ENCODE assay signal across 1 cellular context in the genomic region with DNA sequence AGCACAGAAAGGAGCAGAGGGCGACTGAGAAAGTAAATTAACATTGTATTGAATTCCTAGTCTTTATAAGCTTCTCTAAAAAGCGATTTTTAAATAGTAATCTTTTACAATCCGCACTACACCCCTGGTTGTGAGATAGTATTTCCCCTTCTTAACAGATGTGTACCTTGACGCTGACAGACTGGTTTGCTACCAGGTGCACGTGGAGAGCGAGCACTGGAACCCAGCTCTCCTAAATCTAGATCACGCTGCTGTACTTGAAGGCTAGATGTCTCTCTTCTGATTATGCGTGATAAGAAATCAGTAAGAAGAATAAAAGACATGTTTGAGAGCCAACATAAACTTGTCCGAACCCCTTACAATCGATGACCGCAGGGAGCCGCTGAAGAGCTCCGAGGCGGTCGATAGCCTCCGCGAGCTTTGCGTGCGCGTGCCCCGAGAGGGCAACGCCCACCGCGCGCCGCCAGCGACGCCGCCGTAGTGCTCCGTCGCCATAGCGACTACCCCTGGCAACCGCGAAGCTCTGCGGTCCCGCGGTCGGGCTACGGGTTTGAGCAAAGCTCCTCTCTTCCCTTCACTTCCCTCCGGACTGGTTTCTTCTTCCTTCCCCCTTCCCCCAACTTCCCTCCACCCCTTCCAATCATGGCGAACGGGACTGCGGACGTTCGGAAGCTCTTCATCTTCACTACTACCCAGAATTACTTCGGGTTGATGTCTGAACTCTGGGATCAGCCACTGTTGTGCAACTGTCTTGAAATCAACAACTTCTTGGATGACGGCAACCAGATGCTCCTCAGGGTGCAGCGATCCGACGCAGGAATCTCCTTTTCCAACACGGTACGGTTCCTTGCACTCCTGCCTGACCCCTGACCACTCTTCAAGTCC.
A peak's percentile ranks its signal among the peaks of the same experiment; 100 is the strongest.
TF ChIP-seq lines count a peak whose summit lies in the region.

A gene with protein sequence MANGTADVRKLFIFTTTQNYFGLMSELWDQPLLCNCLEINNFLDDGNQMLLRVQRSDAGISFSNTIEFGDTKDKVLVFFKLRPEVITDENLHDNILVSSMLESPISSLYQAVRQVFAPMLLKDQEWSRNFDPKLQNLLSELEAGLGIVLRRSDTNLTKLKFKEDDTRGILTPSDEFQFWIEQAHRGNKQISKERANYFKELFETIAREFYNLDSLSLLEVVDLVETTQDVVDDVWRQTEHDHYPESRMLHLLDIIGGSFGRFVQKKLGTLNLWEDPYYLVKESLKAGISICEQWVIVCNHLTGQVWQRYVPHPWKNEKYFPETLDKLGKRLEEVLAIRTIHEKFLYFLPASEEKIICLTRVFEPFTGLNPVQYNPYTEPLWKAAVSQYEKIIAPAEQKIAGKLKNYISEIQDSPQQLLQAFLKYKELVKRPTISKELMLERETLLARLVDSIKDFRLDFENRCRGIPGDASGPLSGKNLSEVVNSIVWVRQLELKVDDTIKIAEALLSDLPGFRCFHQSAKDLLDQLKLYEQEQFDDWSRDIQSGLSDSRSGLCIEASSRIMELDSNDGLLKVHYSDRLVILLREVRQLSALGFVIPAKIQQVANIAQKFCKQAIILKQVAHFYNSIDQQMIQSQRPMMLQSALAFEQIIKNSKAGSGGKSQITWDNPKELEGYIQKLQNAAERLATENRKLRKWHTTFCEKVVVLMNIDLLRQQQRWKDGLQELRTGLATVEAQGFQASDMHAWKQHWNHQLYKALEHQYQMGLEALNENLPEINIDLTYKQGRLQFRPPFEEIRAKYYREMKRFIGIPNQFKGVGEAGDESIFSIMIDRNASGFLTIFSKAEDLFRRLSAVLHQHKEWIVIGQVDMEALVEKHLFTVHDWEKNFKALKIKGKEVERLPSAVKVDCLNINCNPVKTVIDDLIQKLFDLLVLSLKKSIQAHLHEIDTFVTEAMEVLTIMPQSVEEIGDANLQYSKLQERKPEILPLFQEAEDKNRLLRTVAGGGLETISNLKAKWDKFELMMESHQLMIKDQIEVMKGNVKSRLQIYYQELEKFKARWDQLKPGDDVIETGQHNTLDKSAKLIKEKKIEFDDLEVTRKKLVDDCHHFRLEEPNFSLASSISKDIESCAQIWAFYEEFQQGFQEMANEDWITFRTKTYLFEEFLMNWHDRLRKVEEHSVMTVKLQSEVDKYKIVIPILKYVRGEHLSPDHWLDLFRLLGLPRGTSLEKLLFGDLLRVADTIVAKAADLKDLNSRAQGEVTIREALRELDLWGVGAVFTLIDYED (N-terminal part only) (plus strand): TSS at position 494 of the 885 bp plus-strand sequence. CDS start 149 bp downstream, at position 643.

TF ChIP-seq in HepG2, 621 proteins besides CTCF, POLR2A, EP300 and RAD21 (continued from another document and continues in another):
- TF ChIP-seq, protein P1, sequence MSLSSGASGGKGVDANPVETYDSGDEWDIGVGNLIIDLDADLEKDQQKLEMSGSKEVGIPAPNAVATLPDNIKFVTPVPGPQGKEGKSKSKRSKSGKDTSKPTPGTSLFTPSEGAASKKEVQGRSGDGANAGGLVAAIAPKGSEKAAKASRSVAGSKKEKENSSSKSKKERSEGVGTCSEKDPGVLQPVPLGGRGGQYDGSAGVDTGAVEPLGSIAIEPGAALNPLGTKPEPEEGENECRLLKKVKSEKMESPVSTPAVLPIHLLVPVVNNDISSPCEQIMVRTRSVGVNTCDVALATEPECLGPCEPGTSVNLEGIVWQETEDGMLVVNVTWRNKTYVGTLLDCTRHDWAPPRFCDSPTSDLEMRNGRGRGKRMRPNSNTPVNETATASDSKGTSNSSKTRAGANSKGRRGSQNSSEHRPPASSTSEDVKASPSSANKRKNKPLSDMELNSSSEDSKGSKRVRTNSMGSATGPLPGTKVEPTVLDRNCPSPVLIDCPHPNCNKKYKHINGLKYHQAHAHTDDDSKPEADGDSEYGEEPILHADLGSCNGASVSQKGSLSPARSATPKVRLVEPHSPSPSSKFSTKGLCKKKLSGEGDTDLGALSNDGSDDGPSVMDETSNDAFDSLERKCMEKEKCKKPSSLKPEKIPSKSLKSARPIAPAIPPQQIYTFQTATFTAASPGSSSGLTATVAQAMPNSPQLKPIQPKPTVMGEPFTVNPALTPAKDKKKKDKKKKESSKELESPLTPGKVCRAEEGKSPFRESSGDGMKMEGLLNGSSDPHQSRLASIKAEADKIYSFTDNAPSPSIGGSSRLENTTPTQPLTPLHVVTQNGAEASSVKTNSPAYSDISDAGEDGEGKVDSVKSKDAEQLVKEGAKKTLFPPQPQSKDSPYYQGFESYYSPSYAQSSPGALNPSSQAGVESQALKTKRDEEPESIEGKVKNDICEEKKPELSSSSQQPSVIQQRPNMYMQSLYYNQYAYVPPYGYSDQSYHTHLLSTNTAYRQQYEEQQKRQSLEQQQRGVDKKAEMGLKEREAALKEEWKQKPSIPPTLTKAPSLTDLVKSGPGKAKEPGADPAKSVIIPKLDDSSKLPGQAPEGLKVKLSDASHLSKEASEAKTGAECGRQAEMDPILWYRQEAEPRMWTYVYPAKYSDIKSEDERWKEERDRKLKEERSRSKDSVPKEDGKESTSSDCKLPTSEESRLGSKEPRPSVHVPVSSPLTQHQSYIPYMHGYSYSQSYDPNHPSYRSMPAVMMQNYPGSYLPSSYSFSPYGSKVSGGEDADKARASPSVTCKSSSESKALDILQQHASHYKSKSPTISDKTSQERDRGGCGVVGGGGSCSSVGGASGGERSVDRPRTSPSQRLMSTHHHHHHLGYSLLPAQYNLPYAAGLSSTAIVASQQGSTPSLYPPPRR (CRISPR knock-in tag; IDR thresholded peaks at IDR 0.05; ENCODE audit: borderline replicate concordance) = no peak
- TF ChIP-seq TEAD3 (CRISPR knock-in tag; optimal IDR thresholded peaks at IDR 0.05; ENCODE audit: borderline replicate concordance) = peak; percentile 24
- no peak for TF ChIP-seq MBNL3 (CRISPR knock-in tag; conservative IDR thresholded peaks at IDR 0.05)
- no peak for TF ChIP-seq FOSL1 (CRISPR knock-in tag; IDR thresholded peaks at IDR 0.05; ENCODE audit: borderline replicate concordance)
- no peak for TF ChIP-seq ATRX (CRISPR knock-in tag; IDR thresholded peaks at IDR 0.05; ENCODE audit: borderline replicate concordance)
- TF ChIP-seq BRCA1 (CRISPR knock-in tag; IDR thresholded peaks at IDR 0.05) = no peak
- TF ChIP-seq ZFP37 (CRISPR knock-in tag; IDR thresholded peaks at IDR 0.05; ENCODE audit: borderline replicate concordance) = 0 out of 2 replicates have a peak, but pooled peaks have one; percentile 52
- no peak for TF ChIP-seq ZBTB1 (CRISPR knock-in tag; IDR thresholded peaks at IDR 0.05; ENCODE audit: borderline replicate concordance)
- TF ChIP-seq, protein P2, sequence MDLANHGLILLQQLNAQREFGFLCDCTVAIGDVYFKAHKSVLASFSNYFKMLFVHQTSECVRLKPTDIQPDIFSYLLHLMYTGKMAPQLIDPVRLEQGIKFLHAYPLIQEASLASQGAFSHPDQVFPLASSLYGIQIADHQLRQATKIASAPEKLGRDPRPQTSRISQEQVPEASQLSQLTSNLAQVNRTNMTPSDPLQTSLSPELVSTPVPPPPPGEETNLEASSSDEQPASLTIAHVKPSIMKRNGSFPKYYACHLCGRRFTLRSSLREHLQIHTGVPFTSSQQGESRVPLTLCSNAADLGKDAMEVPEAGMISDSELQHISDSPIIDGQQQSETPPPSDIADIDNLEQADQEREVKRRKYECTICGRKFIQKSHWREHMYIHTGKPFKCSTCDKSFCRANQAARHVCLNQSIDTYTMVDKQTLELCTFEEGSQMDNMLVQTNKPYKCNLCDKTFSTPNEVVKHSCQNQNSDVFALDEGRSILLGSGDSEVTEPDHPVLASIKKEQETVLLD (CRISPR knock-in tag; IDR thresholded peaks at IDR 0.05; ENCODE audit: low read depth) = no peak
- TF ChIP-seq HDAC1 (CRISPR knock-in tag; IDR thresholded peaks at IDR 0.05) = peak; percentile 72; the same call in 1 of the 2 replicates
- TF ChIP-seq, protein P3, sequence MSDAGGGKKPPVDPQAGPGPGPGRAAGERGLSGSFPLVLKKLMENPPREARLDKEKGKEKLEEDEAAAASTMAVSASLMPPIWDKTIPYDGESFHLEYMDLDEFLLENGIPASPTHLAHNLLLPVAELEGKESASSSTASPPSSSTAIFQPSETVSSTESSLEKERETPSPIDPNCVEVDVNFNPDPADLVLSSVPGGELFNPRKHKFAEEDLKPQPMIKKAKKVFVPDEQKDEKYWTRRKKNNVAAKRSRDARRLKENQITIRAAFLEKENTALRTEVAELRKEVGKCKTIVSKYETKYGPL (CRISPR knock-in tag; IDR thresholded peaks at IDR 0.05) = no peak
- TF ChIP-seq ZFP90 (CRISPR knock-in tag; IDR thresholded peaks at IDR 0.05; ENCODE audit: borderline replicate concordance) = peak; percentile 21; the same call in 1 of the 2 replicates
- peak; percentile 96; the same call in 1 of the 2 replicates for TF ChIP-seq MYNN (CRISPR knock-in tag; IDR thresholded peaks at IDR 0.05; ENCODE audit: low read depth)
- no peak for TF ChIP-seq ZNF530 (CRISPR knock-in tag; IDR thresholded peaks at IDR 0.05; ENCODE audit: low read depth)
- TF ChIP-seq ASH2L (IDR thresholded peaks at IDR 0.05; ENCODE audit: insufficient read length, low read depth, low read length) = peak; percentile 46
- TF ChIP-seq TSC22D2 (CRISPR knock-in tag; IDR thresholded peaks at IDR 0.05; ENCODE audit: borderline replicate concordance) = peak; percentile 73; the same call in 1 of the 2 replicates
- no peak for TF ChIP-seq ZNF383 (CRISPR knock-in tag; IDR thresholded peaks at IDR 0.05; ENCODE audit: borderline replicate concordance)
- no peak for TF ChIP-seq ZKSCAN5 (CRISPR knock-in tag; IDR thresholded peaks at IDR 0.05)
- TF ChIP-seq STAG1 (CRISPR knock-in tag; IDR thresholded peaks at IDR 0.05) = peak; percentile 24
- TF ChIP-seq, protein P4, sequence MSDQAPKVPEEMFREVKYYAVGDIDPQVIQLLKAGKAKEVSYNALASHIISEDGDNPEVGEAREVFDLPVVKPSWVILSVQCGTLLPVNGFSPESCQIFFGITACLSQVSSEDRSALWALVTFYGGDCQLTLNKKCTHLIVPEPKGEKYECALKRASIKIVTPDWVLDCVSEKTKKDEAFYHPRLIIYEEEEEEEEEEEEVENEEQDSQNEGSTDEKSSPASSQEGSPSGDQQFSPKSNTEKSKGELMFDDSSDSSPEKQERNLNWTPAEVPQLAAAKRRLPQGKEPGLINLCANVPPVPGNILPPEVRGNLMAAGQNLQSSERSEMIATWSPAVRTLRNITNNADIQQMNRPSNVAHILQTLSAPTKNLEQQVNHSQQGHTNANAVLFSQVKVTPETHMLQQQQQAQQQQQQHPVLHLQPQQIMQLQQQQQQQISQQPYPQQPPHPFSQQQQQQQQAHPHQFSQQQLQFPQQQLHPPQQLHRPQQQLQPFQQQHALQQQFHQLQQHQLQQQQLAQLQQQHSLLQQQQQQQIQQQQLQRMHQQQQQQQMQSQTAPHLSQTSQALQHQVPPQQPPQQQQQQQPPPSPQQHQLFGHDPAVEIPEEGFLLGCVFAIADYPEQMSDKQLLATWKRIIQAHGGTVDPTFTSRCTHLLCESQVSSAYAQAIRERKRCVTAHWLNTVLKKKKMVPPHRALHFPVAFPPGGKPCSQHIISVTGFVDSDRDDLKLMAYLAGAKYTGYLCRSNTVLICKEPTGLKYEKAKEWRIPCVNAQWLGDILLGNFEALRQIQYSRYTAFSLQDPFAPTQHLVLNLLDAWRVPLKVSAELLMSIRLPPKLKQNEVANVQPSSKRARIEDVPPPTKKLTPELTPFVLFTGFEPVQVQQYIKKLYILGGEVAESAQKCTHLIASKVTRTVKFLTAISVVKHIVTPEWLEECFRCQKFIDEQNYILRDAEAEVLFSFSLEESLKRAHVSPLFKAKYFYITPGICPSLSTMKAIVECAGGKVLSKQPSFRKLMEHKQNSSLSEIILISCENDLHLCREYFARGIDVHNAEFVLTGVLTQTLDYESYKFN (CRISPR knock-in tag; conservative IDR thresholded peaks at IDR 0.05) = 0 out of 2 replicates have a peak, but pooled peaks have one; percentile 23
- no peak for TF ChIP-seq ZNF510 (CRISPR knock-in tag; IDR thresholded peaks at IDR 0.05; ENCODE audit: low read depth)
- TF ChIP-seq, protein P5, sequence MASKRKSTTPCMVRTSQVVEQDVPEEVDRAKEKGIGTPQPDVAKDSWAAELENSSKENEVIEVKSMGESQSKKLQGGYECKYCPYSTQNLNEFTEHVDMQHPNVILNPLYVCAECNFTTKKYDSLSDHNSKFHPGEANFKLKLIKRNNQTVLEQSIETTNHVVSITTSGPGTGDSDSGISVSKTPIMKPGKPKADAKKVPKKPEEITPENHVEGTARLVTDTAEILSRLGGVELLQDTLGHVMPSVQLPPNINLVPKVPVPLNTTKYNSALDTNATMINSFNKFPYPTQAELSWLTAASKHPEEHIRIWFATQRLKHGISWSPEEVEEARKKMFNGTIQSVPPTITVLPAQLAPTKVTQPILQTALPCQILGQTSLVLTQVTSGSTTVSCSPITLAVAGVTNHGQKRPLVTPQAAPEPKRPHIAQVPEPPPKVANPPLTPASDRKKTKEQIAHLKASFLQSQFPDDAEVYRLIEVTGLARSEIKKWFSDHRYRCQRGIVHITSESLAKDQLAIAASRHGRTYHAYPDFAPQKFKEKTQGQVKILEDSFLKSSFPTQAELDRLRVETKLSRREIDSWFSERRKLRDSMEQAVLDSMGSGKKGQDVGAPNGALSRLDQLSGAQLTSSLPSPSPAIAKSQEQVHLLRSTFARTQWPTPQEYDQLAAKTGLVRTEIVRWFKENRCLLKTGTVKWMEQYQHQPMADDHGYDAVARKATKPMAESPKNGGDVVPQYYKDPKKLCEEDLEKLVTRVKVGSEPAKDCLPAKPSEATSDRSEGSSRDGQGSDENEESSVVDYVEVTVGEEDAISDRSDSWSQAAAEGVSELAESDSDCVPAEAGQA (IDR thresholded peaks at IDR 0.05; ENCODE audit: low read depth) = no peak
- TF ChIP-seq, protein P5 (CRISPR knock-in tag; IDR thresholded peaks at IDR 0.05; ENCODE audit: borderline replicate concordance) = no peak
- TF ChIP-seq SMAD3 (CRISPR knock-in tag; IDR thresholded peaks at IDR 0.05) = 0 out of 2 replicates have a peak, but pooled peaks have one; percentile 53
- no peak for TF ChIP-seq RBAK (CRISPR knock-in tag; IDR thresholded peaks at IDR 0.05)
- TF ChIP-seq ELF1 (CRISPR knock-in tag; IDR thresholded peaks at IDR 0.05) = no peak
- TF ChIP-seq, protein P6, sequence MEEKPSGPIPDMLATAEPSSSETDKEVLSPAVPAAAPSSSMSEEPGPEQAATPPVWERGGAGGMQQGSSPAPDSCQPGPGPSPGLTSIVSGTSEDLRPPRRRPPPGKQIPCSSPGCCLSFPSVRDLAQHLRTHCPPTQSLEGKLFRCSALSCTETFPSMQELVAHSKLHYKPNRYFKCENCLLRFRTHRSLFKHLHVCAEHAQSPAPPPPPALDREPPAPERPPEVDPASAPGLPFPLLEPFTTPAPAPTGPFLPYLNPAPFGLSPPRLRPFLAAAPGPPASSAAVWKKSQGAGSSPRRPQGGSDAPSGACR (CRISPR knock-in tag; IDR thresholded peaks at IDR 0.05) = no peak
